Comparison of ENCODE assay signal across 8 cellular contexts in the genomic region with DNA sequence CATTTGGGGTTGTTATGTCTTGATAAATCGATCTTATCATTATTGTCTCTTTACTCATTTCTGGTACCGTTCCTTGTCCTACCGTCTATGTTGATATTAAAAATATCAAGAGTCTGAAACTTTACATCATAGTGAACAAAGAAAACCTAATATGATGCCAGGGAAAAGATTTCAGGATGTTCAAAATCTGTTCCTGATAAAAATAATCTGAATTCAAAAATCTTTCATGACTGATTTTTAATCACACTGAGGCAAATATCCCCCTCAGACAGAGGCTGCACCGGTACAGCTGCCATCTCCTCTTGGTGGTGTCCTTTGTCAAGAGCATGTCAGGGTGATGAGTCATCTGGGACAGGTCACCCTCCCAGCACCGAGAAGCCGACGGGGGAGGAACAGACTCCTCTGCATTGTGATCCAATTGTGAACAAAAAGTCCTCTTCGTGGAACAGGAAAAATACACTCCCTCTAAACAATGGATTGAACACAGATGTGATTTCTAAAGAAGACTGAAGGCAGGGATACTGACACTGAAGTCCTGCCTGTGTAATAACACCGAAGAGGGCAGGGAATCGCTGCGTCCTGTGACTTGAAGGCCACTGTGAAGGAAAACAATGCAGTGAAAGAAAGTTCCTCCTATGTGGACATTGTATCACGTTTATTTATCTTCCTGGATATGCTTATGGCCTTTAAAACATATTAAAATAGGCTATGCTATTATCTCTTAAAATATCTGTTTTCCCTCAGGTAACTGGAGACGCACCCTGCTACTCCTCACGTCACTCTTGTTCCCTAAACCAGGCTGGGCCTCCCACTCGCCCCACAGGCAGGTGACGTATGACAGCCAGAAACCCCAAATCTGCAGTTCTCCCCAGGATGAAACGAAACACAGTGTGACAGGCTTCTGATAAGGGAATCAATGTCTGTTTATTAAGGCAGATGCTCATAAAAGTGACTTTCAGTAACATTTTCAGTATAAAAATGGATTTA. TPM values are rescaled to one million over a fixed set of nuclear protein-coding genes. Genes with fewer than 3 reads are reported as not detected.
DNase-seq lines count a peak whose midpoint lies in the region; ATAC-seq and TF ChIP-seq lines count a peak whose summit lies in the region.

No MANE protein-coding gene starts in this region.

- H3K9me3 ChIP-seq in cardiac muscle cell (ENCODE audit: low read depth), result no peaks in the 10 kb centered on the region

- no peak overlapping the region for H3K4me3 ChIP-seq in cardiac muscle cell

- peak overlapping the region; percentile 68 for H3K27ac ChIP-seq in cardiac muscle cell

- no peaks in the 10 kb centered on the region for H3K27me3 ChIP-seq in cardiac muscle cell

- ATAC-seq in SK-N-SH treated with all-trans-retinoic acid at 6 μM for 48 hours (peak; percentile 14), HG03108 (IDR thresholded peaks at IDR 0.05; ENCODE audit: unreplicated experiment) (no peak)

- peaks cover 16% of the 10 kb centered on the region for H3K4me1 ChIP-seq in cardiac muscle cell (ENCODE audit: low read depth)

- TF ChIP-seq CTCF in cardiac muscle cell (IDR thresholded peaks at IDR 0.05; ENCODE audit: low read depth, low read length), result no peak

- H3K36me3 ChIP-seq in cardiac muscle cell, result no peaks in the 10 kb centered on the region

- DNase-seq in NCI-H1417 (lab: John Stamatoyannopoulos, UW) (peak in 2 of 3 experiments; percentile 15 to 28), NCI-H1417 treated with DMSO at 0.1 percent for 48 hours (lab: John Stamatoyannopoulos, UW) (no peak), cardiac muscle cell (ENCODE audit: low read depth in 1 of 2, low spot score in 1 of 2) (peak in 1 of 2 donors; percentile 64), pulmonary artery endothelial cell (ENCODE audit: low read depth, low spot score) (peak; percentile 44), activated T-cell treated with anti-CD3 and anti-CD28 coated beads for 4 hours (no peak)
- DNase-seq in activated CD4-positive, alpha-beta T cell treated with anti-CD3 and anti-CD28 coated beads for 48 hours, result no peak

TF ChIP-seq in SK-N-SH treated with all-trans-retinoic acid at 6 μM for 48 hours, 23 proteins besides CTCF, POLR2A, EP300 and RAD21:
- TF ChIP-seq CSDC2 (CRISPR knock-in tag; IDR thresholded peaks at IDR 0.05), result no peak
- no peak for TF ChIP-seq ZFP3 (CRISPR knock-in tag; IDR thresholded peaks at IDR 0.05)
- no peak for TF ChIP-seq ZNF8 (CRISPR knock-in tag; IDR thresholded peaks at IDR 0.05)
- TF ChIP-seq, protein P1, sequence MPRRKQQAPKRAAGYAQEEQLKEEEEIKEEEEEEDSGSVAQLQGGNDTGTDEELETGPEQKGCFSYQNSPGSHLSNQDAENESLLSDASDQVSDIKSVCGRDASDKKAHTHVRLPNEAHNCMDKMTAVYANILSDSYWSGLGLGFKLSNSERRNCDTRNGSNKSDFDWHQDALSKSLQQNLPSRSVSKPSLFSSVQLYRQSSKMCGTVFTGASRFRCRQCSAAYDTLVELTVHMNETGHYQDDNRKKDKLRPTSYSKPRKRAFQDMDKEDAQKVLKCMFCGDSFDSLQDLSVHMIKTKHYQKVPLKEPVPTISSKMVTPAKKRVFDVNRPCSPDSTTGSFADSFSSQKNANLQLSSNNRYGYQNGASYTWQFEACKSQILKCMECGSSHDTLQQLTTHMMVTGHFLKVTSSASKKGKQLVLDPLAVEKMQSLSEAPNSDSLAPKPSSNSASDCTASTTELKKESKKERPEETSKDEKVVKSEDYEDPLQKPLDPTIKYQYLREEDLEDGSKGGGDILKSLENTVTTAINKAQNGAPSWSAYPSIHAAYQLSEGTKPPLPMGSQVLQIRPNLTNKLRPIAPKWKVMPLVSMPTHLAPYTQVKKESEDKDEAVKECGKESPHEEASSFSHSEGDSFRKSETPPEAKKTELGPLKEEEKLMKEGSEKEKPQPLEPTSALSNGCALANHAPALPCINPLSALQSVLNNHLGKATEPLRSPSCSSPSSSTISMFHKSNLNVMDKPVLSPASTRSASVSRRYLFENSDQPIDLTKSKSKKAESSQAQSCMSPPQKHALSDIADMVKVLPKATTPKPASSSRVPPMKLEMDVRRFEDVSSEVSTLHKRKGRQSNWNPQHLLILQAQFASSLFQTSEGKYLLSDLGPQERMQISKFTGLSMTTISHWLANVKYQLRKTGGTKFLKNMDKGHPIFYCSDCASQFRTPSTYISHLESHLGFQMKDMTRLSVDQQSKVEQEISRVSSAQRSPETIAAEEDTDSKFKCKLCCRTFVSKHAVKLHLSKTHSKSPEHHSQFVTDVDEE (CRISPR knock-in tag; IDR thresholded peaks at IDR 0.05), result no peak
- TF ChIP-seq, protein P2, sequence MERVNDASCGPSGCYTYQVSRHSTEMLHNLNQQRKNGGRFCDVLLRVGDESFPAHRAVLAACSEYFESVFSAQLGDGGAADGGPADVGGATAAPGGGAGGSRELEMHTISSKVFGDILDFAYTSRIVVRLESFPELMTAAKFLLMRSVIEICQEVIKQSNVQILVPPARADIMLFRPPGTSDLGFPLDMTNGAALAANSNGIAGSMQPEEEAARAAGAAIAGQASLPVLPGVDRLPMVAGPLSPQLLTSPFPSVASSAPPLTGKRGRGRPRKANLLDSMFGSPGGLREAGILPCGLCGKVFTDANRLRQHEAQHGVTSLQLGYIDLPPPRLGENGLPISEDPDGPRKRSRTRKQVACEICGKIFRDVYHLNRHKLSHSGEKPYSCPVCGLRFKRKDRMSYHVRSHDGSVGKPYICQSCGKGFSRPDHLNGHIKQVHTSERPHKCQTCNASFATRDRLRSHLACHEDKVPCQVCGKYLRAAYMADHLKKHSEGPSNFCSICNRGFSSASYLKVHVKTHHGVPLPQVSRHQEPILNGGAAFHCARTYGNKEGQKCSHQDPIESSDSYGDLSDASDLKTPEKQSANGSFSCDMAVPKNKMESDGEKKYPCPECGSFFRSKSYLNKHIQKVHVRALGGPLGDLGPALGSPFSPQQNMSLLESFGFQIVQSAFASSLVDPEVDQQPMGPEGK (CRISPR knock-in tag; IDR thresholded peaks at IDR 0.05; ENCODE audit: borderline replicate concordance), result no peak
- no peak for TF ChIP-seq BACH2 (CRISPR knock-in tag; IDR thresholded peaks at IDR 0.05; ENCODE audit: borderline replicate concordance)
- TF ChIP-seq ZFP30 (CRISPR knock-in tag; IDR thresholded peaks at IDR 0.05), result no peak
- no peak for TF ChIP-seq GLIS3 (CRISPR knock-in tag; IDR thresholded peaks at IDR 0.05)
- TF ChIP-seq OSR1 (CRISPR knock-in tag; IDR thresholded peaks at IDR 0.05), result no peak
- TF ChIP-seq, protein P3, sequence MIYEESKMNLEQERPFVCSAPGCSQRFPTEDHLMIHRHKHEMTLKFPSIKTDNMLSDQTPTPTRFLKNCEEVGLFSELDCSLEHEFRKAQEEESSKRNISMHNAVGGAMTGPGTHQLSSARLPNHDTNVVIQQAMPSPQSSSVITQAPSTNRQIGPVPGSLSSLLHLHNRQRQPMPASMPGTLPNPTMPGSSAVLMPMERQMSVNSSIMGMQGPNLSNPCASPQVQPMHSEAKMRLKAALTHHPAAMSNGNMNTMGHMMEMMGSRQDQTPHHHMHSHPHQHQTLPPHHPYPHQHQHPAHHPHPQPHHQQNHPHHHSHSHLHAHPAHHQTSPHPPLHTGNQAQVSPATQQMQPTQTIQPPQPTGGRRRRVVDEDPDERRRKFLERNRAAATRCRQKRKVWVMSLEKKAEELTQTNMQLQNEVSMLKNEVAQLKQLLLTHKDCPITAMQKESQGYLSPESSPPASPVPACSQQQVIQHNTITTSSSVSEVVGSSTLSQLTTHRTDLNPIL (CRISPR knock-in tag; IDR thresholded peaks at IDR 0.05; ENCODE audit: low read depth), result no peak

RNA-seq across cellular contexts. Expression of a gene that starts 4.3 kb away (rescaled TPM):
- 45.7 and 58.8 TPM in 2 replicates for total RNA-seq in cardiac muscle cell
- 63.0 and 69.2 TPM in 2 replicates for polyA plus RNA-seq in cardiac muscle cell
- 6.9 and 7.5 TPM in 2 replicates for total RNA-seq in pulmonary artery endothelial cell

RNA-seq across cellular contexts. Expression of a gene that starts 33.1 kb away (rescaled TPM):
- total RNA-seq in cardiac muscle cell (9.5 and 18.9 TPM in 2 replicates), pulmonary artery endothelial cell (0.25 TPM in 1 of 2 replicates, not detected in the other)
- 27.4 and 31.1 TPM in 2 replicates for polyA plus RNA-seq in cardiac muscle cell

RNA-seq across cellular contexts. Expression of a gene that starts 40.1 kb away (rescaled TPM):
- total RNA-seq in cardiac muscle cell (86.9 and 191 TPM in 2 replicates), pulmonary artery endothelial cell (69.8 and 101 TPM in 2 replicates)
- polyA plus RNA-seq in cardiac muscle cell, result 56.2 and 112 TPM in 2 replicates

Comparison
In these comparisons a context has a peak if more than half of its experiments do, and no peak if none do; other contexts are left out.
1. DNase-seq: peak in NCI-H1417 (2 of 3) and pulmonary artery endothelial cell (single experiment); none in NCI-H1417 treated with DMSO at 0.1 percent for 48 hours (single experiment), activated CD4-positive, alpha-beta T cell treated with anti-CD3 and anti-CD28 coated beads for 48 hours (single experiment) and activated T-cell treated with anti-CD3 and anti-CD28 coated beads for 4 hours (single experiment).